Comparison of ENCODE assay signal across 1 cellular context in genomic region chr1:205142105-205142475, GRCh38.
TF ChIP-seq lines count a peak whose summit lies in the region.

No MANE protein-coding gene starts in this region.

TF ChIP-seq in HEK293, 187 proteins besides CTCF, POLR2A, EP300 and RAD21:
- TF ChIP-seq PRDM10 (tag by site-specific recombination; IDR thresholded peaks at IDR 0.05) (peak; percentile 84), HOXA7 (CRISPR knock-in tag; IDR thresholded peaks at IDR 0.05; ENCODE audit: borderline replicate concordance) (no peak), ZBTB17 (tag by site-specific recombination; IDR thresholded peaks at IDR 0.05) (0 out of 2 replicates have a peak, but pooled peaks have one; percentile 19)
